9 cellular contexts compared by ENCODE assay signal in genomic region chr12:131829795-131830334, GRCh38. TPM values are rescaled to one million over a fixed set of nuclear protein-coding genes. Genes with fewer than 3 reads are reported as not detected.
DNase-seq lines count a peak whose midpoint lies in the region; ATAC-seq and TF ChIP-seq lines count a peak whose summit lies in the region.
"Had no signal": no experiment of that assay in that cellular context is flagged by ENCODE, and none has a peak within 500 bp of the region (broad histone marks: within the 10 kb centered on the region; RNA-seq: fewer than 3 reads in every experiment).

No MANE protein-coding gene starts in this region.

- intact Hi-C loops in activated CD8-positive, alpha-beta T cell treated with anti-CD3 and anti-CD28 coated beads for 36 hours (cut with micrococcal nuclease): no loop called here
- intact Hi-C loops in breast epithelium (cut with DNase I; ENCODE audit: low total_unique reads) (no loop called here), left colon (cut with DNase I, micrococcal nuclease) (no loop called here)

- peaks cover 39% of the 10 kb centered on the region for H3K27me3 Mint-ChIP-seq in activated CD8-positive, alpha-beta T cell treated with anti-CD3 and anti-CD28 coated beads, Interleukin-2, amount 10 ng/mL, durations not matched to agents 7 days and 5 days (ENCODE audit: low read depth)
- peaks cover 47% of the 10 kb centered on the region for H3K27me3 Mint-ChIP-seq in activated CD8-positive, alpha-beta T cell treated with anti-CD3 and anti-CD28 coated beads for 36 hours

- no peaks in the 10 kb centered on the region for H3K36me3 ChIP-seq in breast epithelium
- H3K36me3 ChIP-seq in tibial nerve: no peaks in the 10 kb centered on the region

- POLR2A ChIA-PET in activated CD8-positive, alpha-beta T cell treated with anti-CD3 and anti-CD28 coated beads, Interleukin-2, amount 10 ng/mL, durations not matched to agents 7 days and 5 days (lab: Charles Lee): no interaction called here
- POLR2A ChIA-PET in activated CD8-positive, alpha-beta T cell treated with anti-CD3 and anti-CD28 coated beads for 36 hours (lab: Charles Lee): interaction anchor here (0.6 kb wide), 1 partner anchor 723 kb away, joined by 3 read pairs; no protein-coding TSS in a partner anchor

- no peak for ATAC-seq in activated CD8-positive, alpha-beta T cell treated with anti-CD3 and anti-CD28 coated beads, Interleukin-2, amount 10 ng/mL, durations not matched to agents 7 days and 5 days
- no peak for ATAC-seq in activated CD8-positive, alpha-beta T cell treated with anti-CD3 and anti-CD28 coated beads for 36 hours
- ATAC-seq in left colon: peak; percentile 3

- no peak for TF ChIP-seq POLR2A in breast epithelium (IDR thresholded peaks at IDR 0.05)
- no peak for TF ChIP-seq POLR2A in tibial nerve (IDR thresholded peaks at IDR 0.05)

- H3K27me3 ChIP-seq in breast epithelium (no peaks in the 10 kb centered on the region), tibial nerve (peaks cover 0 to 35% of the 10 kb centered on the region in 2 donors)

- no peak for DNase-seq in activated CD8-positive, alpha-beta T cell treated with anti-CD3 and anti-CD28 coated beads, Interleukin-2, amount 10 ng/mL, durations not matched to agents 7 days and 5 days
- DNase-seq in activated CD8-positive, alpha-beta T cell treated with anti-CD3 and anti-CD28 coated beads for 36 hours: no peak
- DNase-seq in breast epithelium (ENCODE audit: low spot score in 2 of 2): no peak
- DNase-seq in left colon: no peak
- no peak for DNase-seq in tibial nerve (ENCODE audit: low spot score in 2 of 2)
- DNase-seq in superior temporal gyrus (ENCODE audit: extremely low spot score): no peak
- no peak for DNase-seq in activated CD8-positive, alpha-beta memory T cell treated with anti-CD3 and anti-CD28 coated beads for 24 hours
- DNase-seq in central memory CD4-positive, alpha-beta T cell: no peak

- H3K9me3 ChIP-seq in breast epithelium: no peaks in the 10 kb centered on the region
- H3K9me3 ChIP-seq in tibial nerve: no peaks in the 10 kb centered on the region

- H3K4me3 Mint-ChIP-seq in activated CD8-positive, alpha-beta T cell treated with anti-CD3 and anti-CD28 coated beads, Interleukin-2, amount 10 ng/mL, durations not matched to agents 7 days and 5 days: peak overlapping the region; percentile 38
- H3K4me3 Mint-ChIP-seq in activated CD8-positive, alpha-beta T cell treated with anti-CD3 and anti-CD28 coated beads for 36 hours: no peak overlapping the region

- peak overlapping the region; percentile 56 to 83 (median 59) for H3K4me3 ChIP-seq in breast epithelium
- H3K4me3 ChIP-seq in tibial nerve: peak overlapping the region; percentile 38 to 78 (median 58)

- CTCF ChIA-PET in activated CD8-positive, alpha-beta T cell treated with anti-CD3 and anti-CD28 coated beads, Interleukin-2, amount 10 ng/mL, durations not matched to agents 7 days and 5 days (lab: Charles Lee): interaction anchor here (1.9 to 3.1 kb wide), 2 partner anchors 724 to 726 kb away, joined by 8 to 9 read pairs; no protein-coding TSS in a partner anchor
- CTCF ChIA-PET in activated CD8-positive, alpha-beta T cell treated with anti-CD3 and anti-CD28 coated beads for 36 hours (lab: Charles Lee): interaction anchor here (1.1 to 2.5 kb wide), 2 partner anchors 49 to 75 kb away, joined by 3 to 5 read pairs; no protein-coding TSS in a partner anchor

- 19 to 31% methylated on average over 8 to 9 of the region's 28 CpGs for WGBS in tibial nerve, 2 donors

- peaks cover 11% of the 10 kb centered on the region for H3K4me1 Mint-ChIP-seq in activated CD8-positive, alpha-beta T cell treated with anti-CD3 and anti-CD28 coated beads, Interleukin-2, amount 10 ng/mL, durations not matched to agents 7 days and 5 days (ENCODE audit: low read depth)
- H3K4me1 Mint-ChIP-seq in activated CD8-positive, alpha-beta T cell treated with anti-CD3 and anti-CD28 coated beads for 36 hours (ENCODE audit: low read depth): peaks cover 13% of the 10 kb centered on the region

- peak overlapping the region; percentile 54 to 91 for H3K27ac ChIP-seq in breast epithelium
- peak overlapping the region; percentile 61 to 88 (median 74) for H3K27ac ChIP-seq in tibial nerve

- peaks cover 10 to 15% of the 10 kb centered on the region in 2 donors for H3K4me1 ChIP-seq in breast epithelium
- peaks cover 0 to 75% (median 15%) of the 10 kb centered on the region in 4 donors for H3K4me1 ChIP-seq in tibial nerve

- no peaks in the 10 kb centered on the region for H3K36me3 Mint-ChIP-seq in activated CD8-positive, alpha-beta T cell treated with anti-CD3 and anti-CD28 coated beads, Interleukin-2, amount 10 ng/mL, durations not matched to agents 7 days and 5 days (ENCODE audit: low read depth)
- H3K36me3 Mint-ChIP-seq in activated CD8-positive, alpha-beta T cell treated with anti-CD3 and anti-CD28 coated beads for 36 hours (ENCODE audit: low read depth): no peaks in the 10 kb centered on the region
- H3K36me3 Mint-ChIP-seq: CD4-positive, alpha-beta memory T cell had no signal

- no peak for TF ChIP-seq CTCF in activated CD8-positive, alpha-beta T cell treated with anti-CD3 and anti-CD28 coated beads for 36 hours (IDR thresholded peaks at IDR 0.05)
- TF ChIP-seq CTCF in breast epithelium (IDR thresholded peaks at IDR 0.05) (no peak), tibial nerve (IDR thresholded peaks at IDR 0.05) (no peak)

- no peaks in the 10 kb centered on the region for H3K9me3 Mint-ChIP-seq in activated CD8-positive, alpha-beta T cell treated with anti-CD3 and anti-CD28 coated beads, Interleukin-2, amount 10 ng/mL, durations not matched to agents 7 days and 5 days (ENCODE audit: insufficient read depth)
- H3K9me3 Mint-ChIP-seq in activated CD8-positive, alpha-beta T cell treated with anti-CD3 and anti-CD28 coated beads for 36 hours: no peaks in the 10 kb centered on the region
- H3K9me3 Mint-ChIP-seq: CD4-positive, alpha-beta memory T cell had no signal

- no peak for TF ChIP-seq EP300 in tibial nerve (IDR thresholded peaks at IDR 0.05)

- H3K27ac Mint-ChIP-seq in activated CD8-positive, alpha-beta T cell treated with anti-CD3 and anti-CD28 coated beads, Interleukin-2, amount 10 ng/mL, durations not matched to agents 7 days and 5 days: no peak overlapping the region
- no peak overlapping the region for H3K27ac Mint-ChIP-seq in activated CD8-positive, alpha-beta T cell treated with anti-CD3 and anti-CD28 coated beads for 36 hours
- H3K27ac Mint-ChIP-seq: CD4-positive, alpha-beta memory T cell had no signal

RNA-seq across cellular contexts. Expression of gene MMP17, which starts 1.7 kb away (rescaled TPM):
- total RNA-seq in activated CD8-positive, alpha-beta T cell treated with anti-CD3 and anti-CD28 coated beads, Interleukin-2, amount 10 ng/mL, durations not matched to agents 7 days and 5 days: not detected
- under 1 TPM in 1 of 2 experiments, not detected in 1; 0.60 TPM for total RNA-seq in activated CD8-positive, alpha-beta T cell treated with anti-CD3 and anti-CD28 coated beads for 36 hours
- total RNA-seq in breast epithelium (10 to 100 TPM in 1 of 3 donors, 1 to 10 TPM in 2; 2.9 to 18.6 (median 4.7) TPM), left colon (1 to 10 TPM in 1 of 2 donors, under 1 TPM in 1; 0.76 to 1.6 TPM), tibial nerve (10 to 100 TPM; 10.9 to 65.3 (median 32.6) TPM)
